In the genomic region with DNA sequence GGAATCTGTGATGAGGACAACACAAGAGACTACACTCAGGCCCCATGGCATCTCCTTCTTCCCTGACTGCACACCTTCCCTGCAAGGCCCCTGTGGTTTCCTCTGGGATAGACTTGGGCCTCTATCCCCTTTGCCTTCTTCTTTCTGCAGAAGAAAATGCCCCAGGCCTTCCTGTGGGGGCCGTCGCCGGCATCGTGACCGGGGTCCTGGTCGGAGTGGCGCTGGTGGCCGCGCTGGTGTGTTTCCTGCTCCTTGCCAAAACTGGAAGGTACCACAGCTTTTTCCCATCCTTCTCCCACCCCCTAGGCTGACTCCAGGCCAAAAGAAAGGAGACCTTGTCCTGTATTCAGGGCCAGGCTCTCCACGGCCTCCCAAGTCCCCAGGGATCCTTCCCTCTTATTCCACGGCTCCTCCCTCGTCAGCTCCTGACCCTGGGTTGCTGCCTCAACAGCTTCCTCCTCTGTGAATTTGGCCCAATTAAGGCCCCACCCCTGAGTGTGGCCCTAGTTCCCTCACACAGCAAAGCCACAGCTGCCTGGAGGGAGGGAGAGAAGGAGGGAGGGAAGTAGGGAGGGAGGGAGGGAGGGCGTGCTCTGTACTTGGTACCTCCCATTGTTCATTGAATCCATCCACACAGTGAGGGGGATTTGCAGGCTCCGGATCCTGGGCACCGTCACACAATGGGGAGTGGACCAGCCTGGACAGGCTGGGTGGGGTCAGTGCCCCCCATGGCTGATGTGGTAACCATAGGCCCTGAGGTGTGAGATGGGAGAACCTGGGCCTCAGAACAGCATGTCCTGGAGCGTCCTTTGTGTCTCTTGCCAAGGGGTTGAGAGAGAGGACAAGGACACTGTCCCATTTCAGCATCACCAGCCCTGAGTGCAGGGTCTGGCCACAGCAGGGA, we compare ENCODE assay signal across 19 cellular contexts. TPM values are rescaled to one million over a fixed set of nuclear protein-coding genes. Genes with fewer than 3 reads are reported as not detected.
DNase-seq lines count a peak whose midpoint lies in the region; ATAC-seq and TF ChIP-seq lines count a peak whose summit lies in the region.
"Had no signal": no experiment of that assay in that cellular context is flagged by ENCODE, and none has a peak within 500 bp of the region (broad histone marks: within the 10 kb centered on the region; RNA-seq: fewer than 3 reads in every experiment).

No MANE protein-coding gene starts in this region.

- peak in 1 of 2 donors; percentile 68 for ATAC-seq in left cardiac atrium
- ATAC-seq in psoas muscle = no peak
- ATAC-seq in HG03521 (IDR thresholded peaks at IDR 0.05; ENCODE audit: unreplicated experiment) = no peak
- ATAC-seq: activated T-cell treated with anti-CD3 and anti-CD28 coated beads, Interleukin-2, amount 50 U/mL, for 72 hours had no signal

- TF ChIP-seq CTCF in psoas muscle (IDR thresholded peaks at IDR 0.05) (no peak), coronary artery (IDR thresholded peaks at IDR 0.05) (no peak)

- no peaks in the 10 kb centered on the region for H3K36me3 ChIP-seq in psoas muscle (ENCODE audit: insufficient read depth in 1 of 2, low read depth in 1 of 2)
- H3K36me3 ChIP-seq: WERI-Rb-1 had no signal

- DNase-seq in GDM1 (lab: John Stamatoyannopoulos, UW) = peak; percentile 72
- DNase-seq in NOMO-1 (lab: John Stamatoyannopoulos, UW; ENCODE audit: unreplicated experiment in 2 of 2) = peak; percentile 65 to 81
- peak; percentile 46 for DNase-seq in left cardiac atrium
- DNase-seq in psoas muscle = peak; percentile 27 to 55
- no peak for DNase-seq in AG08396 (ENCODE audit: low spot score)
- no peak for DNase-seq in coronary artery (ENCODE audit: low spot score)
- DNase-seq in NCI-H1048 (lab: John Stamatoyannopoulos, UW) = no peak
- DNase-seq: activated CD4-positive, alpha-beta memory T cell treated with anti-CD3 and anti-CD28 coated beads, Interleukin-2, amount 10 ng/mL, durations not matched to agents 7 days and 5 days; activated T-cell treated with anti-CD3 and anti-CD28 coated beads, Interleukin-2, amount 50 U/mL, for 72 hours; central memory CD4-positive, alpha-beta T cell; H7; Kasumi-1; NCI-H187 treated with DMSO at 0.1 percent for 48 hours; NCI-H524; SW 1271; WERI-Rb-1 had no signal

- intact Hi-C loops in left cardiac atrium (cut with DNase I) (no loop called here), psoas muscle (cut with DNase I) (no loop called here)

- H3K27ac ChIP-seq in psoas muscle = no peak overlapping the region
- H3K27ac ChIP-seq in coronary artery = no peak overlapping the region
- H3K27ac ChIP-seq: WERI-Rb-1 had no signal

- H3K4me3 ChIP-seq in psoas muscle (no peak overlapping the region), coronary artery (no peak overlapping the region)

- H3K9me3 ChIP-seq in psoas muscle = no peaks in the 10 kb centered on the region

- no peaks in the 10 kb centered on the region for H3K27me3 ChIP-seq in psoas muscle (ENCODE audit: insufficient read depth in 3 of 3, low read length in 2 of 3)

- 57 to 65% (median 59%) methylated on average over 16 of the region's 16 CpGs for WGBS in psoas muscle, 3 donors

- no peaks in the 10 kb centered on the region for H3K4me1 ChIP-seq in psoas muscle

RNA-seq across cellular contexts. Expression of gene CEACAM3, which starts 12.5 kb away (rescaled TPM):
- total RNA-seq in left cardiac atrium (under 1 TPM; 0.29 to 0.60 TPM), psoas muscle (under 1 TPM in 1 of 4 donors, not detected in 3; 0.59 TPM)
- under 1 TPM in 2 of 3 donors, not detected in 1; 0.01 to 0.05 TPM for polyA plus RNA-seq in psoas muscle
- total RNA-seq: activated CD4-positive, alpha-beta memory T cell treated with anti-CD3 and anti-CD28 coated beads, Interleukin-2, amount 10 ng/mL, durations not matched to agents 7 days and 5 days; activated T-cell treated with anti-CD3 and anti-CD28 coated beads, Interleukin-2, amount 50 U/mL, for 72 hours; H7; lower leg skin had no signal

RNA-seq across cellular contexts. Expression of gene LYPD4, which starts 35.6 kb away (rescaled TPM):
- total RNA-seq in left cardiac atrium (not detected), psoas muscle (not detected)
- not detected for polyA plus RNA-seq in psoas muscle
- total RNA-seq: activated CD4-positive, alpha-beta memory T cell treated with anti-CD3 and anti-CD28 coated beads, Interleukin-2, amount 10 ng/mL, durations not matched to agents 7 days and 5 days; activated T-cell treated with anti-CD3 and anti-CD28 coated beads, Interleukin-2, amount 50 U/mL, for 72 hours; H7; lower leg skin; subcutaneous adipose tissue had no signal

RNA-seq across cellular contexts. Expression of gene DMRTC2, which starts 35.9 kb away (rescaled TPM):
- not detected for total RNA-seq in left cardiac atrium
- not detected for total RNA-seq in psoas muscle
- polyA plus RNA-seq in psoas muscle = not detected
- total RNA-seq: activated CD4-positive, alpha-beta memory T cell treated with anti-CD3 and anti-CD28 coated beads, Interleukin-2, amount 10 ng/mL, durations not matched to agents 7 days and 5 days; activated T-cell treated with anti-CD3 and anti-CD28 coated beads, Interleukin-2, amount 50 U/mL, for 72 hours; H7; lower leg skin; subcutaneous adipose tissue had no signal

RNA-seq across cellular contexts. Expression of gene RPS19, which starts 51.1 kb away (rescaled TPM):
- total RNA-seq in left cardiac atrium (100 to 1,000 TPM; 811 to 841 TPM), psoas muscle (100 to 1,000 TPM; 593 to 962 (median 730) TPM)
- polyA plus RNA-seq in psoas muscle = 1,000 to 10,000 TPM; 1,218 to 2,236 (median 1,284) TPM

RNA-seq across cellular contexts. Expression of gene CEACAM6, which starts 53.6 kb away (rescaled TPM):
- total RNA-seq in left cardiac atrium (under 1 TPM in 1 of 2 donors, not detected in 1; 0.08 TPM), psoas muscle (under 1 TPM in 2 of 4 donors, not detected in 2; 0.17 to 0.27 TPM)
- under 1 TPM in 2 of 3 donors, not detected in 1; 0.03 TPM for polyA plus RNA-seq in psoas muscle
- total RNA-seq: activated CD4-positive, alpha-beta memory T cell treated with anti-CD3 and anti-CD28 coated beads, Interleukin-2, amount 10 ng/mL, durations not matched to agents 7 days and 5 days; activated T-cell treated with anti-CD3 and anti-CD28 coated beads, Interleukin-2, amount 50 U/mL, for 72 hours; H7; subcutaneous adipose tissue had no signal

Comparison
In these comparisons a context has a peak if more than half of its experiments do, and no peak if none do; other contexts are left out.
1. DNase-seq: peak in GDM1 (single experiment), NOMO-1 (2 of 2), left cardiac atrium (single experiment) and psoas muscle (2 of 2); none in AG08396 (single experiment), coronary artery (single experiment) and NCI-H1048 (single experiment).